Comparison of ENCODE assay signal across 8 cellular contexts in the genomic region with DNA sequence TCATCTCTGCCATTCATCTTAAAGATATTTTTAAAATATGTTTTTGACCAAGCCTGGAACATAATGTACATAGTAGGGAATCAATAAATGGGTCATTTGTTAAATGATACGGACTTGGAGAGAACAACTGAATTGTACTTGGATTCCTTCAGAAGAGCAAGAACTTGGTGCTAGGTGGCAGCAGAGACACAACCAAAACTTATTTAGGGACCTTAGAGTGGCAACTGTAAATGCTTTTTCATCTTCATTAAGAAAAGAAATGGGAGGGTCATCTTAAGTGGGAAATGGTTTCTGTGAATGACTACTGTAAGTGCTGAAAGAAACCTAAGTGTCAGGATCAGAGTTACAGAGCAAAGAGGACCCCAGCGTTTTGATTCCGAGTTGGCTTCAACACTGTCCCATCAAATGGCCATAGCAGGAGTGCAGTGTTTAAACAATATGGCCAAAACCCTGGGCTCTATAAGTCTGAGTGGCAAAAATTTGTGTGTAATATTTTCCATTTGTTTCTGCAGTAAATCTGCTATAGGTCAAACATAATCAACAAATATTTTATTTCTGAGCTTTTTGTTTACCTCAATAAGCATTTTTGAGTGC.
DNase-seq lines count a peak whose midpoint lies in the region; ATAC-seq and TF ChIP-seq lines count a peak whose summit lies in the region.

No MANE protein-coding gene starts in this region.

- no peak for TF ChIP-seq POLR2A in Peyer's patch (IDR thresholded peaks at IDR 0.05)

- peaks cover 3% of the 10 kb centered on the region for H3K79me2 ChIP-seq in parathyroid adenoma

- H3K4me3 ChIP-seq in Peyer's patch: no peak overlapping the region
- no peak overlapping the region for H3K4me3 ChIP-seq in fibroblast of the aortic adventitia (ENCODE audit: low read depth, low read length)
- no peak overlapping the region for H3K4me3 ChIP-seq in parathyroid adenoma (ENCODE audit: low read depth, low read length)

- peaks cover 15% of the 10 kb centered on the region for H3K4me1 Mint-ChIP-seq in activated CD4-positive, alpha-beta T cell treated with anti-CD3 and anti-CD28 coated beads for 36 hours

- no peaks in the 10 kb centered on the region for H3K36me3 ChIP-seq in Peyer's patch
- H3K36me3 ChIP-seq in parathyroid adenoma (ENCODE audit: control insufficient read depth, insufficient read depth, low read length): no peaks in the 10 kb centered on the region

- no peak overlapping the region for H3K9ac ChIP-seq in parathyroid adenoma

- TF ChIP-seq CTCF in Peyer's patch (IDR thresholded peaks at IDR 0.05): peak in 4 of 6 experiments; percentile 17 to 74 (median 65)
- peak; percentile 69 for TF ChIP-seq CTCF in fibroblast of the aortic adventitia (IDR thresholded peaks at IDR 0.05; ENCODE audit: insufficient read depth, low read length)
- peak; percentile 57 for TF ChIP-seq CTCF in parathyroid adenoma (IDR thresholded peaks at IDR 0.05)

- DNase-seq in activated CD4-positive, alpha-beta T cell treated with anti-CD3 and anti-CD28 coated beads for 36 hours: peak; percentile 28
- no peak for DNase-seq in activated CD4-positive, alpha-beta T cell treated with anti-CD3 and anti-CD28 coated beads, Interleukin-2, amount 50 U/mL, for 1 hour
- DNase-seq in Peyer's patch: peak in 1 of 3 donors; percentile 68
- peak; percentile 82 for DNase-seq in fibroblast of the aortic adventitia (ENCODE audit: low read depth)

- H2AFZ ChIP-seq in parathyroid adenoma: no peak overlapping the region

- no peak overlapping the region for H3K27ac Mint-ChIP-seq in activated CD4-positive, alpha-beta T cell treated with anti-CD3 and anti-CD28 coated beads for 36 hours

- H3K27ac ChIP-seq in Peyer's patch: peak overlapping the region in 1 of 4 donors; percentile 48
- H3K27ac ChIP-seq in parathyroid adenoma: no peak overlapping the region

- no peaks in the 10 kb centered on the region for H3K36me3 Mint-ChIP-seq in activated CD4-positive, alpha-beta T cell treated with anti-CD3 and anti-CD28 coated beads for 36 hours (ENCODE audit: low read depth)

- intact Hi-C loops in activated CD4-positive, alpha-beta T cell treated with anti-CD3 and anti-CD28 coated beads for 36 hours (cut with DNase I, micrococcal nuclease): loop anchor here (2.0 to 5.0 kb wide), 3 partner anchors 198 to 208 kb away; no protein-coding TSS in a partner anchor

- POLR2A ChIA-PET in activated CD4-positive, alpha-beta T cell treated with anti-CD3 and anti-CD28 coated beads for 36 hours (lab: Charles Lee): interaction anchor here (0.6 kb wide), 1 partner anchor 231 kb away, joined by 4 read pairs; no protein-coding TSS in a partner anchor

- H3K9me3 ChIP-seq in Peyer's patch (no peaks in the 10 kb centered on the region), parathyroid adenoma (ENCODE audit: control insufficient read depth, low read length) (no peaks in the 10 kb centered on the region)

- H3K4me1 ChIP-seq in Peyer's patch: no peaks in the 10 kb centered on the region
- no peaks in the 10 kb centered on the region for H3K4me1 ChIP-seq in parathyroid adenoma

- ATAC-seq in activated CD4-positive, alpha-beta T cell treated with anti-CD3 and anti-CD28 coated beads for 36 hours: no peak
- ATAC-seq in HG02885 (IDR thresholded peaks at IDR 0.05; ENCODE audit: poor library complexity, unreplicated experiment) (no peak), HG02870 (IDR thresholded peaks at IDR 0.05; ENCODE audit: unreplicated experiment) (no peak), GM21723 (IDR thresholded peaks at IDR 0.05; ENCODE audit: unreplicated experiment) (no peak)

- H3K4me3 Mint-ChIP-seq in activated CD4-positive, alpha-beta T cell treated with anti-CD3 and anti-CD28 coated beads for 36 hours: no peak overlapping the region

- no peaks in the 10 kb centered on the region for H3K27me3 Mint-ChIP-seq in activated CD4-positive, alpha-beta T cell treated with anti-CD3 and anti-CD28 coated beads for 36 hours

- CTCF ChIA-PET in activated CD4-positive, alpha-beta T cell treated with anti-CD3 and anti-CD28 coated beads for 36 hours (lab: Charles Lee): interaction anchor here (0.7 to 1.0 kb wide), 4 partner anchors 10 to 210 kb away, joined by 3 to 4 read pairs (median 3); no protein-coding TSS in a partner anchor

- H3K27me3 ChIP-seq in Peyer's patch: no peaks in the 10 kb centered on the region
- no peaks in the 10 kb centered on the region for H3K27me3 ChIP-seq in parathyroid adenoma (ENCODE audit: control insufficient read depth, insufficient read depth, low read length)

- no peaks in the 10 kb centered on the region for H3K9me3 Mint-ChIP-seq in activated CD4-positive, alpha-beta T cell treated with anti-CD3 and anti-CD28 coated beads for 36 hours (ENCODE audit: low read depth)

- H3K4me2 ChIP-seq in parathyroid adenoma (ENCODE audit: low read length): no peak overlapping the region
